In the genomic region with DNA sequence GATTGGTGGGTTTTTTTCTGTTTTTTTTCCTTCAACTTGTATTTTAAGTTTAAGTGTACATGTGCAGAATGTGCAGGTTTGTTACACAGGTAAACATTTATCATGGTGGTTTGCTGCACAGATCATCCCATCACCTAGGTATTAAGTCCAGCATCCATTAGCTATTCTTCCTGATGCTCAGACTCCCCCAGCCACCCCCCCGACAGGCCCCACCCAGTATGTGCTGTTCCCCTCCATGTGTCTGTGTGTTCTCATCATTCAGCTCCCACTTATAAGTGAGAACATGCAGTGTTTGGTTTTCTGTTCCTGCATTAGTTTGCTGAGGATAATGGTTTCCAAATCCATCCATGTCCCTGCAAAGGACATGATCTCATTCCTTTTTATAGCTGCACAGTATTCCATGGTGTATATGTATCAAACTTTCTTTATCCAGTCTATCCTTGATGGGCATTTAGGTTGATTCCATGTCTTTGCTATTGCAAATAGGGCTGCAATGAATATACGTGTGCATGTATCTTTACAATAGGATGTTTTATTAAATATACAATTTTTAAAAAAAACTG, we compare ENCODE assay signal across 11 cellular contexts. TPM values are rescaled to one million over a fixed set of nuclear protein-coding genes. Genes with fewer than 3 reads are reported as not detected.
"Had no signal": no experiment of that assay in that cellular context is flagged by ENCODE, and none has a peak within 500 bp of the region (broad histone marks: within the 10 kb centered on the region; RNA-seq: fewer than 3 reads in every experiment).

No MANE protein-coding gene starts in this region.

RNA-seq across cellular contexts. Expression of a gene that starts 21.6 kb away (rescaled TPM):
- total RNA-seq: activated B cell treated with CpG ODN at 0.5 μM for 24 hours; activated CD4-positive, alpha-beta T cell treated with anti-CD3 and anti-CD28 coated beads, Interleukin-2, amount 10 ng/mL, durations not matched to agents 24 days and 14 days; activated CD8-positive, alpha-beta memory T cell treated with anti-CD3 and anti-CD28 coated beads, Interleukin-2, amount 10 ng/mL, durations not matched to agents 7 days and 5 days; activated T-helper 1 cell treated with anti-CD3 and anti-CD28 coated beads, Interleukin-12 subunit alpha, Interleukin-12 subunit beta, Interleukin-2, Interleukin-4 antibody, amounts not matched to agents 30 ng/mL and 10 ng/mL and 1 ng/mL, durations not matched to agents 14 hours and 24 hours and 36 hours; aorta; body of pancreas; bronchial epithelial cell; IMR-90; NCI-H460; SK-MEL-5; T-helper 17 cell had no signal
- polyA plus RNA-seq: IMR-90 had no signal

RNA-seq across cellular contexts. Expression of a gene that starts 32.5 kb away (rescaled TPM):
- total RNA-seq: activated B cell treated with CpG ODN at 0.5 μM for 24 hours; activated CD4-positive, alpha-beta T cell treated with anti-CD3 and anti-CD28 coated beads, Interleukin-2, amount 10 ng/mL, durations not matched to agents 24 days and 14 days; activated CD8-positive, alpha-beta memory T cell treated with anti-CD3 and anti-CD28 coated beads, Interleukin-2, amount 10 ng/mL, durations not matched to agents 7 days and 5 days; activated T-helper 1 cell treated with anti-CD3 and anti-CD28 coated beads, Interleukin-12 subunit alpha, Interleukin-12 subunit beta, Interleukin-2, Interleukin-4 antibody, amounts not matched to agents 30 ng/mL and 10 ng/mL and 1 ng/mL, durations not matched to agents 14 hours and 24 hours and 36 hours; aorta; body of pancreas; bronchial epithelial cell; IMR-90; NCI-H460; SK-MEL-5; T-helper 17 cell had no signal
- polyA plus RNA-seq: IMR-90 had no signal
